8 cellular contexts compared by ENCODE assay signal in the genomic region with DNA sequence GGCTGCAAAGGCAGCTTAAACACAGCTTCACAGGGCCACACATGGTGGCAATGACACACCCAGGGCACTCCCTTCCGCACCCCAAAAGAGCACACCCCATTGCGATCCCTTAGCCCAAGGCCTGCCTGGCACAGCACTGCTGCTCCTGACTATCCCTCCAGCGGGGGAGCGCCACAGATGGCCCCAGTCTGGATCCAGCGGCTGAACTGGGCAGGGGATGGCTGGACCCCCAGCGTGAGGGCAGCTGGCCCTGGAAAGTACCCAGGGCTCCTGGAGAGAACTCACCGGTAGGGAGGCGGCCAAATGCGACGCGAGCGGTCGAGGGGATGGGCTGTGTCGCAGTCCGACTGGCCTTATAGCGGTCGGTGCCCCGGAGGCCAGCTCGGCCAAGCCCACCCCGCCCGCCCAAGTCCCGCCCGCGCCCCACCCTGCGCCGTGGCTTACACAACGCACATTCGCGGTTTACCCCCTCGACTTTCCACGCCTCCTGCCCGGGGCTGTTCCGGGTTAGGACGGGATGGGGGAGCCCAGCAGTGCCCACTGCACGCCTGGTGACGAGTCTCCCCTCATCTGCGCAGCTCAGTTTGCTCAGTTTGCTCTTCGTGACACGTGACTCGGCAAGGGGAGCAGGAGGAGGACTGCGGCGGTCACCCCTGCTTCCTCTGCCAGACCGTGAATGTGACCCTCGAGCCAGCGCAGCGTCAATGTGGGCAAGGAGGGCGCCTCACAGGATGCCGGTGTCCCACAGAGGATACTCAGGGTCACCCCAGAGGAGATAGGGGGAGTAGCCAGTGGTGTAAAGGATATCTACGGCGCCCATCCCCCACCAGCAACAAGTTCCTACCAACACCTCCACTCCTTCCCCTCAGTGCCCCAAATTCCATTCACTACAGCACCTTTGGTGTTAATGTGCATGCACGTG. TPM values are rescaled to one million over a fixed set of nuclear protein-coding genes. Genes with fewer than 3 reads are reported as not detected.
DNase-seq lines count a peak whose midpoint lies in the region; ATAC-seq and TF ChIP-seq lines count a peak whose summit lies in the region.

A gene (minus strand): TSS at position 328 of the 922 bp plus-strand sequence. CDS start 652 bp downstream, outside the sequence.

- peak within 1 kb of the TSS; percentile 71 for H3K4me3 ChIP-seq in AG09309 (ENCODE audit: control insufficient read depth, low read depth, low read length)

- H3K9me3 Mint-ChIP-seq in activated CD8-positive, alpha-beta memory T cell treated with anti-CD3 and anti-CD28 coated beads, Interleukin-2, amount 10 ng/mL, durations not matched to agents 7 days and 5 days (ENCODE audit: low read depth): no peaks in the 10 kb centered on the region

- CTCF ChIA-PET in activated CD8-positive, alpha-beta memory T cell treated with anti-CD3 and anti-CD28 coated beads, Interleukin-2, amount 10 ng/mL, durations not matched to agents 7 days and 5 days (lab: Charles Lee): interaction anchor here (0.6 to 7.7 kb wide), 12 partner anchors 8 to 140 kb away, joined by 3 to 214 read pairs (median 6); a partner anchor contains a TSS

- peak within 1 kb of the TSS; percentile 98 for H3K27ac Mint-ChIP-seq in activated CD8-positive, alpha-beta memory T cell treated with anti-CD3 and anti-CD28 coated beads, Interleukin-2, amount 10 ng/mL, durations not matched to agents 7 days and 5 days

- peaks cover 79% of the 10 kb centered on the region for H3K4me1 Mint-ChIP-seq in activated CD8-positive, alpha-beta memory T cell treated with anti-CD3 and anti-CD28 coated beads, Interleukin-2, amount 10 ng/mL, durations not matched to agents 7 days and 5 days

- ATAC-seq in GM21723 (IDR thresholded peaks at IDR 0.05; ENCODE audit: unreplicated experiment) (peak; percentile 60), HG03378 (IDR thresholded peaks at IDR 0.05; ENCODE audit: unreplicated experiment) (no peak)
- peak; percentile 72 for ATAC-seq in activated CD8-positive, alpha-beta memory T cell treated with anti-CD3 and anti-CD28 coated beads, Interleukin-2, amount 10 ng/mL, durations not matched to agents 7 days and 5 days

- H3K4me3 Mint-ChIP-seq in activated CD8-positive, alpha-beta memory T cell treated with anti-CD3 and anti-CD28 coated beads, Interleukin-2, amount 10 ng/mL, durations not matched to agents 7 days and 5 days: peak within 1 kb of the TSS; percentile 97

- DNase-seq in AG09309 (ENCODE audit: low read depth): peak; percentile 87
- DNase-seq in NCI-H774 (lab: John Stamatoyannopoulos, UW): peak; percentile 56
- peak; percentile 94 for DNase-seq in activated CD8-positive, alpha-beta memory T cell treated with anti-CD3 and anti-CD28 coated beads, Interleukin-2, amount 10 ng/mL, durations not matched to agents 7 days and 5 days
- peak; percentile 71 for DNase-seq in effector CD8-positive, alpha-beta T cell (lab: John Stamatoyannopoulos, UW)
- peak; percentile 72 to 80 for DNase-seq in lung microvascular endothelial cell (ENCODE audit: low read depth in 2 of 2)
- DNase-seq in stimulated activated CD4-positive, alpha-beta T cell treated with anti-CD3 and anti-CD28 coated beads, TNF-alpha, amount 100 ng/mL, for 1 hour (ENCODE audit: low read depth in 3 of 3, low spot score in 1 of 3): peak; percentile 53 to 63 (median 61)

- TF ChIP-seq CTCF in AG09309 (IDR thresholded peaks at IDR 0.05; ENCODE audit: control insufficient read depth, insufficient read depth, low read depth, low read length, missing control alignments): no peak

- H3K36me3 Mint-ChIP-seq in activated CD8-positive, alpha-beta memory T cell treated with anti-CD3 and anti-CD28 coated beads, Interleukin-2, amount 10 ng/mL, durations not matched to agents 7 days and 5 days: peaks cover 20% of the 10 kb centered on the region

- no peaks in the 10 kb centered on the region for H3K27me3 Mint-ChIP-seq in activated CD8-positive, alpha-beta memory T cell treated with anti-CD3 and anti-CD28 coated beads, Interleukin-2, amount 10 ng/mL, durations not matched to agents 7 days and 5 days

RNA-seq across cellular contexts. Expression of the gene that starts here (rescaled TPM):
- total RNA-seq in activated CD8-positive, alpha-beta memory T cell treated with anti-CD3 and anti-CD28 coated beads, Interleukin-2, amount 10 ng/mL, durations not matched to agents 7 days and 5 days: 100 to 1,000 TPM; 386 to 543 TPM
- 524 and 1,217 TPM in 2 replicates for total RNA-seq in lung microvascular endothelial cell
